ENCODE assay signal across 8 cellular contexts in genomic region chr1:63323866-63324778, GRCh38. TPM values are rescaled to one million over a fixed set of nuclear protein-coding genes. Genes with fewer than 3 reads are reported as not detected.
A peak's percentile ranks its signal among the peaks of the same experiment; 100 is the strongest.
DNase-seq lines count a peak whose midpoint lies in the region; ATAC-seq and TF ChIP-seq lines count a peak whose summit lies in the region.

No MANE protein-coding gene starts in this region.

- H3K36me3 Mint-ChIP-seq in MCF 10A (ENCODE audit: insufficient read depth, unreplicated experiment): no peaks in the 10 kb centered on the region

- no peak overlapping the region for H3K27ac Mint-ChIP-seq in MCF 10A (ENCODE audit: low read depth, unreplicated experiment)

- DNase-seq in breast epithelium (ENCODE audit: low spot score in 2 of 2): no peak
- no peak for DNase-seq in MCF 10A (ENCODE audit: unreplicated experiment)
- DNase-seq in WERI-Rb-1: no peak
- peak; percentile 29 for DNase-seq in iPS-NIHi11 (ENCODE audit: low spot score)
- no peak for DNase-seq in tibial artery
- no peak for DNase-seq in COLO829 (ENCODE audit: low spot score)
- DNase-seq in cortex of kidney (lab: John Stamatoyannopoulos, UW): no peak

- H3K4me1 ChIP-seq in breast epithelium (no peaks in the 10 kb centered on the region), tibial artery (peaks cover 0 to 34% (median 25%) of the 10 kb centered on the region in 4 donors)

- CTCF ChIA-PET in MCF 10A (lab: Yijun Ruan, JAX): no interaction called here

- peak overlapping the region in 2 of 3 donors; percentile 55 to 80 for H3K4me3 ChIP-seq in breast epithelium
- H3K4me3 ChIP-seq in WERI-Rb-1 (ENCODE audit: low read depth, low read length): peak overlapping the region; percentile 43
- H3K4me3 ChIP-seq in tibial artery: peak overlapping the region; percentile 42 to 59

- H3K36me3 ChIP-seq in breast epithelium (no peaks in the 10 kb centered on the region), WERI-Rb-1 (no peaks in the 10 kb centered on the region), tibial artery (no peaks in the 10 kb centered on the region)

- no peak overlapping the region for H3K4me3 Mint-ChIP-seq in MCF 10A (ENCODE audit: unreplicated experiment)

- H3K27me3 ChIP-seq in breast epithelium: peaks cover 14 to 99% of the 10 kb centered on the region in 2 donors
- peaks cover 80% of the 10 kb centered on the region for H3K27me3 ChIP-seq in WERI-Rb-1 (ENCODE audit: insufficient read depth, low read depth, severe bottlenecking)
- H3K27me3 ChIP-seq in tibial artery: peaks cover 17 to 100% of the 10 kb centered on the region in 2 donors

- H3K4me1 Mint-ChIP-seq in MCF 10A (ENCODE audit: insufficient read depth, unreplicated experiment): no peaks in the 10 kb centered on the region

- H3K27me3 Mint-ChIP-seq in MCF 10A (ENCODE audit: insufficient read depth, unreplicated experiment): no peaks in the 10 kb centered on the region

- intact Hi-C loops in breast epithelium (cut with DNase I; ENCODE audit: low total_unique reads): no loop called here
- intact Hi-C loops in MCF 10A (cut with micrococcal nuclease): no loop called here
- intact Hi-C loops in tibial artery (cut with DNase I; ENCODE audit: low total_unique reads): no loop called here

- TF ChIP-seq CTCF in breast epithelium (IDR thresholded peaks at IDR 0.05) (no peak), MCF 10A (IDR thresholded peaks at IDR 0.05; ENCODE audit: unreplicated experiment) (no peak), WERI-Rb-1 (IDR thresholded peaks at IDR 0.05; ENCODE audit: low read depth, low read length) (no peak), tibial artery (IDR thresholded peaks at IDR 0.05) (no peak)

- H3K27ac ChIP-seq in breast epithelium: no peak overlapping the region
- no peak overlapping the region for H3K27ac ChIP-seq in WERI-Rb-1
- no peak overlapping the region for H3K27ac ChIP-seq in tibial artery

- H3K9me3 Mint-ChIP-seq in MCF 10A (ENCODE audit: unreplicated experiment): peaks cover 6% of the 10 kb centered on the region

- BruUV-seq in MCF 10A (replicated peaks; lab: Mats Ljungman, UMichigan): no TSS peak

- no peak for TF ChIP-seq POLR2A in breast epithelium (IDR thresholded peaks at IDR 0.05)

- H3K9me3 ChIP-seq in breast epithelium: no peaks in the 10 kb centered on the region
- no peaks in the 10 kb centered on the region for H3K9me3 ChIP-seq in WERI-Rb-1 (ENCODE audit: severe bottlenecking)
- no peaks in the 10 kb centered on the region for H3K9me3 ChIP-seq in tibial artery

- POLR2A ChIA-PET in MCF 10A (lab: Yijun Ruan, JAX): interaction anchor here (0.5 kb wide), 1 partner anchor 20 kb away, joined by 3 read pairs; no protein-coding TSS in a partner anchor

- no peak for ATAC-seq in HG03108 (IDR thresholded peaks at IDR 0.05; ENCODE audit: unreplicated experiment)

RNA-seq across cellular contexts. Expression of gene FOXD3, which starts 1.8 kb away (rescaled TPM):
- total RNA-seq in breast epithelium: not detected
- not detected in 2 replicates for total RNA-seq in MCF 10A (2022)

RNA-seq across cellular contexts. Expression of gene ALG6, which starts 43.3 kb away (rescaled TPM):
- 10 to 100 TPM in 2 of 3 donors, 1 to 10 TPM in 1; 8.8 to 17.7 (median 14.1) TPM for total RNA-seq in breast epithelium
- total RNA-seq in MCF 10A (2022): 5.4 and 6.0 TPM in 2 replicates
